20 cellular contexts compared by ENCODE assay signal in the genomic region with DNA sequence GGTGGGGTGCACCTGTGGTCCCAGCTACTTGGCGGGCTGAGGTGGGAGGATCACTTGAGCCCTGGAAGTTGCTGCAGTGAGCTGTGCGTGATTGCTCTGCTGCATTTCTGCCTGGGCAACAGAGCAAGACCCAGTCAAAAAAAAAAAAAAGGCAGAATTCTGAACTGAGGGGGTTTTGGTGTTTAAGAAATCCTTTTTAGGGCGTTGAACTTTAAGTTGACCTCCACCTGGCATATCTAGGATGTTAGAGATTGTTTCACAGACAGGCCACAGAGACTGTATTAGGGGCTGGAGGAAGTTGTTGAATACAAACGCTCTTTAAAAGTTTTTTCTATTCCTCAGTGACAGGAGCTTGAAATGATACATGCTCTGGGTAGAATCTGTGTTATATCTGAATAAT.
A peak's percentile ranks its signal among the peaks of the same experiment; 100 is the strongest.
DNase-seq lines count a peak whose midpoint lies in the region; ATAC-seq and TF ChIP-seq lines count a peak whose summit lies in the region.
"Had no signal": no experiment of that assay in that cellular context is flagged by ENCODE, and none has a peak within 500 bp of the region (broad histone marks: within the 10 kb centered on the region; RNA-seq: fewer than 3 reads in every experiment).

No MANE protein-coding gene starts in this region.

- no peaks in the 10 kb centered on the region for H3K27me3 Mint-ChIP-seq in endodermal cell (ENCODE audit: insufficient read depth)
- H3K27me3 Mint-ChIP-seq: CD4-positive, CD25-positive, alpha-beta regulatory T cell; T-cell had no signal

- no peak overlapping the region for H3K9ac ChIP-seq in endodermal cell (ENCODE audit: extremely low read depth, low read length, poor library complexity, severe bottlenecking)

- intact Hi-C loops in OCI-LY7 (cut with micrococcal nuclease; ENCODE audit: unreplicated experiment), result no loop called here

- TF ChIP-seq CTCF in OCI-LY7 (conservative IDR thresholded peaks at IDR 0.05; ENCODE audit: low read length) (no peak), endodermal cell (conservative IDR thresholded peaks at IDR 0.05) (no peak)

- no peaks in the 10 kb centered on the region for H4K20me1 ChIP-seq in OCI-LY7 (ENCODE audit: insufficient read depth, low read length)

- H3K27ac Mint-ChIP-seq in endodermal cell, result peak overlapping the region; percentile 67
- H3K27ac Mint-ChIP-seq: T-cell had no signal

- DNase-seq in OCI-LY7 (ENCODE audit: low spot score) (peak; percentile 18), endodermal cell (no peak), ACHN (no peak)
- DNase-seq in stimulated activated naive CD4-positive, alpha-beta T cell (lab: John Stamatoyannopoulos, UW), result no peak
- DNase-seq: BE2C; CD4-positive, CD25-positive, alpha-beta regulatory T cell; HCEC 1CT; KG1; MM.1S; NCI-H2029; NCI-H446; NCI-H524 treated with DMSO at 0.1 percent for 48 hours; NCI-H774; PC-3; SJCRH30; T-cell had no signal

- no peaks in the 10 kb centered on the region for H3K79me2 ChIP-seq in OCI-LY7 (ENCODE audit: insufficient read depth, low read depth, low read length)

- BruUV-seq in OCI-LY7 (replicated peaks; lab: Mats Ljungman, UMichigan), result no TSS peak

- H3K36me3 Mint-ChIP-seq in endodermal cell (ENCODE audit: low read depth), result peaks cover 32% of the 10 kb centered on the region

- H3K9me3 ChIP-seq in OCI-LY7 (ENCODE audit: low read length) (no peaks in the 10 kb centered on the region), endodermal cell (ENCODE audit: control insufficient read depth, low read length) (no peaks in the 10 kb centered on the region)
- H3K9me3 ChIP-seq: BE2C, SJCRH30 had no signal

- peaks cover 33% of the 10 kb centered on the region for H3K36me3 ChIP-seq in OCI-LY7 (ENCODE audit: insufficient read depth, low read length)
- peaks cover 47% of the 10 kb centered on the region for H3K36me3 ChIP-seq in endodermal cell (ENCODE audit: control insufficient read depth, insufficient read depth, low read length)
- H3K36me3 ChIP-seq: SJCRH30 had no signal

- H3K4me1 ChIP-seq in OCI-LY7 (ENCODE audit: insufficient read depth, low read length, poor library complexity, severe bottlenecking) (peaks cover 20% of the 10 kb centered on the region), endodermal cell (ENCODE audit: control insufficient read depth, insufficient read depth, low read length) (no peaks in the 10 kb centered on the region)
- H3K4me1 ChIP-seq: SJCRH30 had no signal

- no peaks in the 10 kb centered on the region for H3K27me3 ChIP-seq in endodermal cell (ENCODE audit: control insufficient read depth, insufficient read depth, low read length, poor library complexity, severe bottlenecking)
- H3K27me3 ChIP-seq: BE2C, SJCRH30 had no signal

- in situ Hi-C loops in ACHN (cut with HindIII; ENCODE audit: low pct_ligation_motif_present, low pct_unique_long_range_greater_than_20kb, low sequenced_read_pairs), result no loop called here

- no peak overlapping the region for H3K27ac ChIP-seq in OCI-LY7 (ENCODE audit: low read depth, low read length, poor library complexity, severe bottlenecking)
- H3K27ac ChIP-seq in endodermal cell (ENCODE audit: low read depth, low read length), result no peak overlapping the region
- H3K27ac ChIP-seq: SJCRH30 had no signal

- ATAC-seq in GM18861 (IDR thresholded peaks at IDR 0.05; ENCODE audit: unreplicated experiment) (peak; percentile 65), HG03521 (IDR thresholded peaks at IDR 0.05; ENCODE audit: unreplicated experiment) (no peak), HG02623 (IDR thresholded peaks at IDR 0.05; ENCODE audit: unreplicated experiment) (no peak)
- ATAC-seq: PC-3, Right ventricle myocardium inferior, T-cell had no signal

- H3K4me1 Mint-ChIP-seq in endodermal cell, result peaks cover 13% of the 10 kb centered on the region
- H3K4me1 Mint-ChIP-seq: T-cell had no signal

- CTCF ChIA-PET in OCI-LY7 (lab: Charles Lee; ENCODE audit: unreplicated experiment), result no interaction called here

- H2AFZ ChIP-seq in OCI-LY7 (ENCODE audit: low read length), result no peak overlapping the region

- no peak overlapping the region for H3K4me2 ChIP-seq in OCI-LY7 (ENCODE audit: low read length)

- WGBS in endodermal cell (ENCODE audit: insufficient coverage in 1 of 2, insufficient read length in 1 of 2), 2 experiments, result 94% methylated on average over 3 to 4 of the region's 4 CpGs

- no peaks in the 10 kb centered on the region for H3K9me3 Mint-ChIP-seq in endodermal cell
- H3K9me3 Mint-ChIP-seq: T-cell had no signal

- no peak overlapping the region for H3K4me3 Mint-ChIP-seq in endodermal cell
- H3K4me3 Mint-ChIP-seq: T-cell had no signal

- H3K4me3 ChIP-seq in OCI-LY7 (ENCODE audit: low read depth, low read length, poor library complexity, severe bottlenecking), result no peak overlapping the region
- no peak overlapping the region for H3K4me3 ChIP-seq in endodermal cell (ENCODE audit: low read length)
- H3K4me3 ChIP-seq: SJCRH30 had no signal

- H3K9me2 ChIP-seq in OCI-LY7 (ENCODE audit: insufficient read depth, low read length), result no peaks in the 10 kb centered on the region

- POLR2A ChIA-PET in OCI-LY7 (lab: Charles Lee), result interaction anchor here (1.1 kb wide), 1 partner anchor 10 kb away, joined by 5 read pairs; no protein-coding TSS in a partner anchor
